2 cellular contexts compared by ENCODE assay signal in the genomic region with DNA sequence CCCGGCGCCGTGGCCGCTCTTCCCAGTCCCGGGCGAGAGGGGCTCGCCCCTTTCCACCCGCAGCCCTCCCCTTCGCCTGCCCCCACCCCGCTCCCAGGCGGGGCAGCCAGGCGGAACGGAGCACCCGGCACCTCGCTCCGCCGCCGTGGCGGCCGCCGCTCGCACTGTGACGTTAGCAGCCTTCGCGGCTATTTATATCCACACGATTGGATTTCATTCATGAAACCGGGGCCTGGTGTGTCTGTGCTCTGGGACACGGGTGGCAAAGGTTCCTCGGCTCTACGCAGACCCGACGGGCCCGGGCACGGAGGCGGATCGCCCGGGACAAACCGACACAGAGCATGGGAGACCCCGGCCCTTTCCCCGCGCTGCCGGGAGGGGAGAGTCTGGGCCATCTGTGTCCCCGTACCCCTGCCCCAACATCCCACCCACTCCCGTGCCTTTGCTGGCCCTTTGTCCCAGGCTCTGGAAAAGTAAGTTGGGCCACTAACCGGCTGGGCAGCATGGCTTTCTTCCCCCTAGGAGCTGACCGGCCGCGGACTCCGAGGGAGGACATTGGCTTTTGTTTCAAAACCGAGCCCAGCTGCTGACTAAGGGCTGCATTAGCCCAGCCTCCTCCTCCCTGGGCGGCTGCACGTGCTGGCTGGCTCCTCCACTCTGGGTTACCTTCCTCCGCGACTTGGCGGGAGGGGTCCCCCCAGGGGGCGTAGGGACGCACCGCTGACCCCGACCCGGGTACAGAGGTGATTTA.
TF ChIP-seq lines count a peak whose summit lies in the region.

A gene with protein sequence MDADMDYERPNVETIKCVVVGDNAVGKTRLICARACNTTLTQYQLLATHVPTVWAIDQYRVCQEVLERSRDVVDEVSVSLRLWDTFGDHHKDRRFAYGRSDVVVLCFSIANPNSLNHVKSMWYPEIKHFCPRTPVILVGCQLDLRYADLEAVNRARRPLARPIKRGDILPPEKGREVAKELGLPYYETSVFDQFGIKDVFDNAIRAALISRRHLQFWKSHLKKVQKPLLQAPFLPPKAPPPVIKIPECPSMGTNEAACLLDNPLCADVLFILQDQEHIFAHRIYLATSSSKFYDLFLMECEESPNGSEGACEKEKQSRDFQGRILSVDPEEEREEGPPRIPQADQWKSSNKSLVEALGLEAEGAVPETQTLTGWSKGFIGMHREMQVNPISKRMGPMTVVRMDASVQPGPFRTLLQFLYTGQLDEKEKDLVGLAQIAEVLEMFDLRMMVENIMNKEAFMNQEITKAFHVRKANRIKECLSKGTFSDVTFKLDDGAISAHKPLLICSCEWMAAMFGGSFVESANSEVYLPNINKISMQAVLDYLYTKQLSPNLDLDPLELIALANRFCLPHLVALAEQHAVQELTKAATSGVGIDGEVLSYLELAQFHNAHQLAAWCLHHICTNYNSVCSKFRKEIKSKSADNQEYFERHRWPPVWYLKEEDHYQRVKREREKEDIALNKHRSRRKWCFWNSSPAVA (minus strand): TSS at position 27 of the 751 bp plus-strand sequence. CDS start 32,643 bp downstream, outside the sequence.

TF ChIP-seq in IMR-90, 13 proteins besides CTCF, POLR2A, EP300 and RAD21 (continued from another document):
- no peak for TF ChIP-seq ELK1 (IDR thresholded peaks at IDR 0.05; ENCODE audit: borderline replicate concordance, low read depth, low read length)
- no peak for TF ChIP-seq RFX5 (IDR thresholded peaks at IDR 0.05; ENCODE audit: low read depth, low read length)
- no peak for TF ChIP-seq SMC3 (IDR thresholded peaks at IDR 0.05; ENCODE audit: low read depth, low read length)
- TF ChIP-seq RCOR1 (IDR thresholded peaks at IDR 0.05; ENCODE audit: insufficient replicate concordance, low read length), result no peak
- TF ChIP-seq MAFK (IDR thresholded peaks at IDR 0.05; ENCODE audit: low read depth, low read length), result peak; percentile 27; the same call in 1 of the 2 replicates

TF ChIP-seq in SK-N-SH treated with all-trans-retinoic acid at 6 μM for 48 hours, 23 proteins besides CTCF, POLR2A, EP300 and RAD21 (continued from another document):
- TF ChIP-seq, protein P1, sequence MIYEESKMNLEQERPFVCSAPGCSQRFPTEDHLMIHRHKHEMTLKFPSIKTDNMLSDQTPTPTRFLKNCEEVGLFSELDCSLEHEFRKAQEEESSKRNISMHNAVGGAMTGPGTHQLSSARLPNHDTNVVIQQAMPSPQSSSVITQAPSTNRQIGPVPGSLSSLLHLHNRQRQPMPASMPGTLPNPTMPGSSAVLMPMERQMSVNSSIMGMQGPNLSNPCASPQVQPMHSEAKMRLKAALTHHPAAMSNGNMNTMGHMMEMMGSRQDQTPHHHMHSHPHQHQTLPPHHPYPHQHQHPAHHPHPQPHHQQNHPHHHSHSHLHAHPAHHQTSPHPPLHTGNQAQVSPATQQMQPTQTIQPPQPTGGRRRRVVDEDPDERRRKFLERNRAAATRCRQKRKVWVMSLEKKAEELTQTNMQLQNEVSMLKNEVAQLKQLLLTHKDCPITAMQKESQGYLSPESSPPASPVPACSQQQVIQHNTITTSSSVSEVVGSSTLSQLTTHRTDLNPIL (CRISPR knock-in tag; IDR thresholded peaks at IDR 0.05; ENCODE audit: low read depth), result no peak
- 0 out of 2 replicates have a peak, but pooled peaks have one; percentile 45 for TF ChIP-seq ZNF70 (CRISPR knock-in tag; IDR thresholded peaks at IDR 0.05)
- TF ChIP-seq GLIS3 (CRISPR knock-in tag; IDR thresholded peaks at IDR 0.05), result 0 out of 2 replicates have a peak, but pooled peaks have one; percentile 60
